14 cellular contexts compared by ENCODE assay signal in the genomic region with DNA sequence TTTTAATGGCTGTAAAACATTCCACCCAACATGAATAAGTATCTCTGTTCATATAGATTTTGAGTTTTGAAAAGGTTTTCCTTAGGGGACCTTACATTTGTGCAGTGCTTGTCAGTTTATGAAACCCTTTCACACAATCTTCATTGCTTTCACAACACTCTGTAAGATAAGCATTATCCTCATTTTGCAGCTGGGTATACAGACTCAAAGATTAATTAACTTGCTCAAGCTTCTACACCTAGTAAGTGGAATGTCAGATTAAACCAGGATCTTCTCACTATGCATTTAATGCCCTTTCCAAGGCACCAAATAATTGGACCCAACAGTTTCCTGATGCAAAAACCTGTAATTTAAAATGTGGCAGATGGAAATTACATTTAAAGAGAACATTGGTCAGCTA.
"Had no signal": no experiment of that assay in that cellular context is flagged by ENCODE, and none has a peak within 500 bp of the region (broad histone marks: within the 10 kb centered on the region; RNA-seq: fewer than 3 reads in every experiment).

No MANE protein-coding gene starts in this region.

- H3K4me1 ChIP-seq: breast epithelium had no signal

- H3K27me3 ChIP-seq: breast epithelium, ovary, sigmoid colon, tibial nerve, uterus had no signal

- FAIRE-seq: frontal cortex had no signal

- DNase-seq: activated naive CD4-positive, alpha-beta T cell treated with Interleukin-2 at 50 U/mL for 16 hours; activated T-cell treated with anti-CD3 and anti-CD28 coated beads for 4 hours; aorta; cerebellar nuclear complex; effector memory CD4-positive, alpha-beta T cell; immature natural killer cell; ovary; sigmoid colon; stimulated activated CD4-positive, alpha-beta T cell treated with anti-CD3 and anti-CD28 coated beads, Interleukin-12 subunit alpha, Interleukin-12 subunit beta, amount 100 ng/mL, for 4 hours; uterus had no signal

- H3K9me3 ChIP-seq: breast epithelium, ovary, sigmoid colon, tibial nerve, uterus had no signal

- H3K4me3 ChIP-seq: breast epithelium, ovary, sigmoid colon, tibial nerve, uterus had no signal

- H3K36me3 ChIP-seq: breast epithelium, ovary, sigmoid colon, uterus had no signal

- H3K27ac ChIP-seq: breast epithelium, epithelial cell of prostate, ovary, sigmoid colon, tibial nerve, uterus had no signal
